In the genomic region with DNA sequence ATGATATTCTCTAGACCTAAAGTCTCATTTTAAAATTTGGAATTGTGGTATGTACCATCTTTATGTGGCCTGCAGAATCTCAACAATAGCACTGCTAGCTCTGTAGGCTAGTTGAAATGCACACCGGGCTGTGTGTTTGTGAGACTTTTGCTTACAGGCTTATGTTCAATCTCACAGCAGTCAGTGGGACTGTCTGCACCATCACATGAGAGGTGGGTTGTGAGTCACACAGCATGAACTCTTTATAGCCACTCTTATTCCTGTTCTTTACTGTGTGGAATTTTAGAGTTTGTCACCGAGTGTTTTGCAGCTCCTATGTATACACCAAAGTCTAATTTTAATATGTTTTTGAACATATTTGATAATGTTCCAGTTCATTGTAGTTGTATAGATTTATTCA, we compare ENCODE assay signal across 16 cellular contexts.
DNase-seq lines count a peak whose midpoint lies in the region; ATAC-seq, FAIRE-seq and TF ChIP-seq lines count a peak whose summit lies in the region.
"Had no signal": no experiment of that assay in that cellular context is flagged by ENCODE, and none has a peak within 500 bp of the region (broad histone marks: within the 10 kb centered on the region; RNA-seq: fewer than 3 reads in every experiment).

No MANE protein-coding gene starts in this region.

- TF ChIP-seq CTCF in AG10803 (conservative IDR thresholded peaks at IDR 0.05; ENCODE audit: low read length), result no peak
- TF ChIP-seq CTCF in brain microvascular endothelial cell (IDR thresholded peaks at IDR 0.05; ENCODE audit: low read depth, low read length, missing control alignments), result no peak
- no peak for TF ChIP-seq CTCF in keratinocyte (optimal IDR thresholded peaks at IDR 0.05 in 1 of 3, IDR thresholded peaks at IDR 0.05 in 1 of 3, conservative IDR thresholded peaks at IDR 0.05 in 1 of 3; ENCODE audit: extremely low read depth in 1 of 3, insufficient read depth in 2 of 3, low read length in 3 of 3)
- no peak for TF ChIP-seq CTCF in GM13976 (IDR thresholded peaks at IDR 0.05; ENCODE audit: borderline replicate concordance, control extremely low read depth, extremely low read depth, insufficient read depth, missing control alignments)

- H3K79me2 ChIP-seq in keratinocyte (ENCODE audit: control insufficient read depth, insufficient read depth, low read length), result peaks cover 75% of the 10 kb centered on the region

- no peak overlapping the region for H2AFZ ChIP-seq in keratinocyte (ENCODE audit: control insufficient read depth, low read length)

- POLR2A ChIA-PET in activated CD4-positive, alpha-beta T cell treated with anti-CD3 and anti-CD28 coated beads, Interleukin-2, amount 10 ng/mL, durations not matched to agents 7 days and 5 days (lab: Charles Lee), result no interaction called here

- H3K4me3 ChIP-seq in AG10803 (ENCODE audit: low read length) (no peak overlapping the region), brain microvascular endothelial cell (ENCODE audit: low read depth, low read length) (no peak overlapping the region), keratinocyte (ENCODE audit: control insufficient read depth in 2 of 3, extremely low read depth in 1 of 3, insufficient read depth in 2 of 3, low read depth in 1 of 3, low read length in 3 of 3) (no peak overlapping the region)

- H3K27me3 ChIP-seq in brain microvascular endothelial cell (replicated peaks), result no peaks in the 10 kb centered on the region
- H3K27me3 ChIP-seq in keratinocyte (ENCODE audit: control insufficient read depth, extremely low read depth, insufficient read depth, low read length), result no peaks in the 10 kb centered on the region

- dilution Hi-C loops in keratinocyte (cut with MboI; ENCODE audit: extremely low pct_ligation_motif_present, low sequenced_read_pairs), result no loop called here

- in situ Hi-C loops in brain microvascular endothelial cell (cut with HindIII; ENCODE audit: low pct_ligation_motif_present, low sequenced_read_pairs) (no loop called here), GM13976 (cut with MboI; ENCODE audit: low sequenced_read_pairs, unreplicated experiment) (no loop called here)

- H3K27ac ChIP-seq in brain microvascular endothelial cell (peak overlapping the region; percentile 20), keratinocyte (ENCODE audit: control insufficient read depth, insufficient read depth, low read length) (no peak overlapping the region)
- H3K27ac ChIP-seq: C4-2B had no signal

- no peaks in the 10 kb centered on the region for H3K4me1 Mint-ChIP-seq in activated CD4-positive, alpha-beta T cell treated with anti-CD3 and anti-CD28 coated beads, Interleukin-2, amount 10 ng/mL, durations not matched to agents 7 days and 5 days
- H3K4me1 Mint-ChIP-seq: activated T-helper 17 cell treated with anti-CD3 and anti-CD28 coated beads, Interleukin-2, amount 50 U/mL, for 72 hours; stimulated activated memory B cell treated with anti-CD40 and anti-IgM and Interleukin-4, amounts not matched to agents 10 μg/mL and 1 μg/mL and 100 μg/mL, for 72 hours; T-helper 17 cell had no signal

- no peak for ATAC-seq in GM18867 (IDR thresholded peaks at IDR 0.05; ENCODE audit: unreplicated experiment)
- no peak for ATAC-seq in HG03045 (IDR thresholded peaks at IDR 0.05; ENCODE audit: unreplicated experiment)
- ATAC-seq: activated T-helper 17 cell treated with anti-CD3 and anti-CD28 coated beads, Interleukin-2, amount 50 U/mL, for 72 hours; HCT116; stimulated activated memory B cell treated with anti-CD40 and anti-IgM and Interleukin-4, amounts not matched to agents 10 μg/mL and 1 μg/mL and 100 μg/mL, for 72 hours; T-helper 17 cell had no signal

- FAIRE-seq in HTR-8/SVneo (lab: Jason Lieb, UNC) (peak; percentile 46), keratinocyte (lab: Jason Lieb, UNC) (peak; percentile 61)
- FAIRE-seq: GM18507 had no signal

- H3K27ac Mint-ChIP-seq in activated CD4-positive, alpha-beta T cell treated with anti-CD3 and anti-CD28 coated beads, Interleukin-2, amount 10 ng/mL, durations not matched to agents 7 days and 5 days, result no peak overlapping the region
- H3K27ac Mint-ChIP-seq: activated T-helper 17 cell treated with anti-CD3 and anti-CD28 coated beads, Interleukin-2, amount 50 U/mL, for 72 hours; stimulated activated memory B cell treated with anti-CD40 and anti-IgM and Interleukin-4, amounts not matched to agents 10 μg/mL and 1 μg/mL and 100 μg/mL, for 72 hours; T-helper 17 cell had no signal

- no peak overlapping the region for H3K4me2 ChIP-seq in keratinocyte (ENCODE audit: control insufficient read depth, extremely low read depth, insufficient read depth, low read depth, low read length)

- H3K36me3 ChIP-seq in brain microvascular endothelial cell (replicated peaks), result no peaks in the 10 kb centered on the region
- no peaks in the 10 kb centered on the region for H3K36me3 ChIP-seq in keratinocyte (ENCODE audit: control insufficient read depth in 2 of 2, extremely low read depth in 1 of 2, insufficient read depth in 2 of 2, low read length in 2 of 2)

- H3K9ac ChIP-seq in keratinocyte (ENCODE audit: control insufficient read depth, extremely low read depth, insufficient read depth, low read length), result no peak overlapping the region

- DNase-seq in AG10803 (ENCODE audit: low read depth), result peak; percentile 27
- DNase-seq in HTR-8/SVneo (ENCODE audit: insufficient read length, low spot score), result no peak
- peak; percentile 81 for DNase-seq in brain microvascular endothelial cell
- DNase-seq in keratinocyte (ENCODE audit: low read depth, low spot score), result no peak
- no peak for DNase-seq in activated CD4-positive, alpha-beta T cell treated with anti-CD3 and anti-CD28 coated beads, Interleukin-2, amount 10 ng/mL, durations not matched to agents 7 days and 5 days
- DNase-seq in GM13976 (ENCODE audit: low spot score), result no peak
- DNase-seq: NCI-H1417, T-helper 17 cell had no signal

- no peaks in the 10 kb centered on the region for H3K9me1 ChIP-seq in keratinocyte (ENCODE audit: control insufficient read depth, extremely low read depth, insufficient read depth, low read length)

- no peak overlapping the region for H3K4me3 Mint-ChIP-seq in activated CD4-positive, alpha-beta T cell treated with anti-CD3 and anti-CD28 coated beads, Interleukin-2, amount 10 ng/mL, durations not matched to agents 7 days and 5 days
- H3K4me3 Mint-ChIP-seq: activated T-helper 17 cell treated with anti-CD3 and anti-CD28 coated beads, Interleukin-2, amount 50 U/mL, for 72 hours; stimulated activated memory B cell treated with anti-CD40 and anti-IgM and Interleukin-4, amounts not matched to agents 10 μg/mL and 1 μg/mL and 100 μg/mL, for 72 hours; T-helper 17 cell had no signal

- CTCF ChIA-PET in activated CD4-positive, alpha-beta T cell treated with anti-CD3 and anti-CD28 coated beads, Interleukin-2, amount 10 ng/mL, durations not matched to agents 7 days and 5 days (lab: Charles Lee), result no interaction called here

- no peaks in the 10 kb centered on the region for H3K27me3 Mint-ChIP-seq in activated CD4-positive, alpha-beta T cell treated with anti-CD3 and anti-CD28 coated beads, Interleukin-2, amount 10 ng/mL, durations not matched to agents 7 days and 5 days
- H3K27me3 Mint-ChIP-seq: activated T-helper 17 cell treated with anti-CD3 and anti-CD28 coated beads, Interleukin-2, amount 50 U/mL, for 72 hours; brain; stimulated activated memory B cell treated with anti-CD40 and anti-IgM and Interleukin-4, amounts not matched to agents 10 μg/mL and 1 μg/mL and 100 μg/mL, for 72 hours; T-helper 17 cell had no signal

- H3K4me1 ChIP-seq in keratinocyte (ENCODE audit: control insufficient read depth, extremely low read depth, insufficient read depth, low read length), result peaks cover 4% of the 10 kb centered on the region

- H3K9me3 ChIP-seq in keratinocyte (ENCODE audit: control insufficient read depth, low read depth, low read length), result no peaks in the 10 kb centered on the region

- no peaks in the 10 kb centered on the region for H3K9me3 Mint-ChIP-seq in activated CD4-positive, alpha-beta T cell treated with anti-CD3 and anti-CD28 coated beads, Interleukin-2, amount 10 ng/mL, durations not matched to agents 7 days and 5 days
- H3K9me3 Mint-ChIP-seq: activated T-helper 17 cell treated with anti-CD3 and anti-CD28 coated beads, Interleukin-2, amount 50 U/mL, for 72 hours; brain; stimulated activated memory B cell treated with anti-CD40 and anti-IgM and Interleukin-4, amounts not matched to agents 10 μg/mL and 1 μg/mL and 100 μg/mL, for 72 hours had no signal

- H4K20me1 ChIP-seq in keratinocyte (ENCODE audit: control insufficient read depth, extremely low read depth, insufficient read depth, low read length), result no peaks in the 10 kb centered on the region

- H3K36me3 Mint-ChIP-seq in activated CD4-positive, alpha-beta T cell treated with anti-CD3 and anti-CD28 coated beads, Interleukin-2, amount 10 ng/mL, durations not matched to agents 7 days and 5 days (ENCODE audit: low read depth), result no peaks in the 10 kb centered on the region
- H3K36me3 Mint-ChIP-seq: brain; stimulated activated memory B cell treated with anti-CD40 and anti-IgM and Interleukin-4, amounts not matched to agents 10 μg/mL and 1 μg/mL and 100 μg/mL, for 72 hours had no signal

Comparison
In these comparisons a context has a peak if more than half of its experiments do, and no peak if none do; other contexts are left out.
1. DNase-seq: peak in AG10803 (single experiment) and brain microvascular endothelial cell (single experiment); none in HTR-8/SVneo (single experiment), keratinocyte (single experiment), activated CD4-positive, alpha-beta T cell treated with anti-CD3 and anti-CD28 coated beads, Interleukin-2, amount 10 ng/mL, durations not matched to agents 7 days and 5 days (single experiment) and GM13976 (single experiment).